In the genomic region with DNA sequence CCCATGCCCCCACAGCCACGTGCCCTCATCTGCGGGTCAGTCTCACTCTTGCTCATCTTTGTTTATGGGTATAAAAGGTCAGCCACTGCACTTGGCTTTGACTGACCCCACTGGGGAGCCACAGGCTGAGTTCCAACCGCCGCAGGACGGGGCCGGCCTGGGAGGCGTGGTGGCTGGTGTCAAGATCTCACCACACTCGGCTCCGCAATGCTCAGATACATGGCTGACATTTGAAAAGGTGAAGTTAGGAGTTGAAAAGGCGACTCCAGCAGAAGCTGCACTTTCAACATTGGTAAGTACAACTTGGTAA, we compare ENCODE assay signal across 16 cellular contexts. TPM values are rescaled to one million over a fixed set of nuclear protein-coding genes. Genes with fewer than 3 reads are reported as not detected.
DNase-seq lines count a peak whose midpoint lies in the region; ATAC-seq lines count a peak whose summit lies in the region.
"Had no signal": no experiment of that assay in that cellular context is flagged by ENCODE, and none has a peak within 500 bp of the region (broad histone marks: within the 10 kb centered on the region; RNA-seq: fewer than 3 reads in every experiment).

No MANE protein-coding gene starts in this region.

- H3K36me3 ChIP-seq in ACC112 (ENCODE audit: insufficient read depth, low read length): peaks cover 23% of the 10 kb centered on the region
- peaks cover 78% of the 10 kb centered on the region for H3K36me3 ChIP-seq in mesodermal cell (ENCODE audit: control insufficient read depth, insufficient read depth, low read length)

- H3K4me1 Mint-ChIP-seq in dendritic cell treated with granulocyte-macrophage colony-stimulating factor and Interleukin-4, amounts not matched to agents 40 ng/mL and 50 ng/mL, for 4 days (ENCODE audit: low read depth): peaks cover 48% of the 10 kb centered on the region

- DNase-seq in MV-4-11 (lab: John Stamatoyannopoulos, UW) (peak; percentile 48), NCI-H748 treated with DMSO at 0.1 percent for 48 hours (lab: John Stamatoyannopoulos, UW) (no peak)
- no peak for DNase-seq in stimulated activated CD4-positive, alpha-beta T cell treated with anti-CD3 and anti-CD28 coated beads, Interleukin-12 subunit alpha, Interleukin-12 subunit beta, amount 100 ng/mL, for 4 hours
- DNase-seq: AML-193; CD4-positive, alpha-beta T cell; DMS79; NCI-H1092 treated with DMSO at 0.1 percent for 48 hours; NCI-H1694; NCI-H345; NCI-H526 treated with DMSO at 0.1 percent for 48 hours; NK-92 treated with Interleukin-12 subunit alpha and Interleukin-12 subunit beta, amount 100 ng/mL, for 24 hours; OCI-M1 had no signal

- no peaks in the 10 kb centered on the region for H3K9me3 Mint-ChIP-seq in dendritic cell treated with granulocyte-macrophage colony-stimulating factor and Interleukin-4, amounts not matched to agents 40 ng/mL and 50 ng/mL, for 4 days
- H3K9me3 Mint-ChIP-seq: CD4-positive, alpha-beta T cell had no signal

- H3K9me3 ChIP-seq in mesodermal cell (ENCODE audit: control insufficient read depth, low read length): no peaks in the 10 kb centered on the region

- peak overlapping the region; percentile 85 for H3K27ac Mint-ChIP-seq in dendritic cell treated with granulocyte-macrophage colony-stimulating factor and Interleukin-4, amounts not matched to agents 40 ng/mL and 50 ng/mL, for 4 days
- H3K27ac Mint-ChIP-seq: CD4-positive, alpha-beta T cell had no signal

- H3K4me3 ChIP-seq in ACC112 (ENCODE audit: low read depth, low read length): no peak overlapping the region
- H3K4me3 ChIP-seq in mesodermal cell (ENCODE audit: extremely low read depth, insufficient read depth, low read length, poor library complexity, severe bottlenecking): no peak overlapping the region

- no peak for ATAC-seq in GM19351 (IDR thresholded peaks at IDR 0.05; ENCODE audit: unreplicated experiment)

- no peak overlapping the region for H3K4me3 Mint-ChIP-seq in dendritic cell treated with granulocyte-macrophage colony-stimulating factor and Interleukin-4, amounts not matched to agents 40 ng/mL and 50 ng/mL, for 4 days
- H3K4me3 Mint-ChIP-seq: CD4-positive, alpha-beta T cell had no signal

- H3K27me3 Mint-ChIP-seq in dendritic cell treated with granulocyte-macrophage colony-stimulating factor and Interleukin-4, amounts not matched to agents 40 ng/mL and 50 ng/mL, for 4 days: no peaks in the 10 kb centered on the region
- H3K27me3 Mint-ChIP-seq: CD4-positive, alpha-beta T cell had no signal

- H3K79me2 ChIP-seq in ACC112 (ENCODE audit: control insufficient read depth, insufficient read depth, low read length, unreplicated experiment): no peaks in the 10 kb centered on the region

- H2AFZ ChIP-seq in ACC112 (ENCODE audit: low read length, unreplicated experiment): no peak overlapping the region

- H3K27ac ChIP-seq in ACC112 (ENCODE audit: low read depth, low read length) (peak overlapping the region; percentile 39; the same call in 1 of the 2 replicates), mesodermal cell (ENCODE audit: low read depth, low read length, severe bottlenecking) (peak overlapping the region; percentile 8)

- H3K27me3 ChIP-seq in ACC112 (ENCODE audit: insufficient read depth, low read length): no peaks in the 10 kb centered on the region

- peaks cover 100% of the 10 kb centered on the region for H3K36me3 Mint-ChIP-seq in dendritic cell treated with granulocyte-macrophage colony-stimulating factor and Interleukin-4, amounts not matched to agents 40 ng/mL and 50 ng/mL, for 4 days (ENCODE audit: low read depth)

- H3K4me1 ChIP-seq in ACC112 (ENCODE audit: control insufficient read depth, insufficient read depth, low read length, unreplicated experiment) (peaks cover 21% of the 10 kb centered on the region), mesodermal cell (ENCODE audit: control insufficient read depth, insufficient read depth, low read length, poor library complexity, severe bottlenecking) (peaks cover 19% of the 10 kb centered on the region)

- 91 to 100% methylated on average over 10 of the region's 10 CpGs for WGBS in mesodermal cell (ENCODE audit: insufficient coverage in 2 of 2), 2 experiments

- intact Hi-C loops in dendritic cell treated with granulocyte-macrophage colony-stimulating factor and Interleukin-4, amounts not matched to agents 40 ng/mL and 50 ng/mL, for 4 days (cut with micrococcal nuclease): no loop called here

RNA-seq across cellular contexts. Expression of a gene that starts 14.9 kb away (rescaled TPM):
- 53.7 TPM for polyA plus RNA-seq in mesodermal cell (2013, experiment 1 of 2)
- 48.5 TPM for polyA plus RNA-seq in mesodermal cell (2013, experiment 2 of 2)

RNA-seq across cellular contexts. Expression of a gene that starts 14.9 kb away (rescaled TPM):
- 29.6 TPM for polyA plus RNA-seq in mesodermal cell (2013, experiment 1 of 2)
- polyA plus RNA-seq in mesodermal cell (2013, experiment 2 of 2): 30.6 TPM

RNA-seq across cellular contexts. Expression of a gene that starts 17.1 kb away (rescaled TPM):
- polyA plus RNA-seq in mesodermal cell (2013, experiment 1 of 2): 1.1 TPM
- 1.9 TPM for polyA plus RNA-seq in mesodermal cell (2013, experiment 2 of 2)

RNA-seq across cellular contexts. Expression of a gene that starts 42.9 kb away (rescaled TPM):
- 2.2 TPM for polyA plus RNA-seq in mesodermal cell (2013, experiment 1 of 2)
- polyA plus RNA-seq in mesodermal cell (2013, experiment 2 of 2): 1.3 TPM

RNA-seq across cellular contexts. Expression of a gene that starts 53.4 kb away (rescaled TPM):
- not detected for polyA plus RNA-seq in mesodermal cell (2013, experiment 1 of 2)
- not detected for polyA plus RNA-seq in mesodermal cell (2013, experiment 2 of 2)
